ENCODE assay signal across 10 cellular contexts in genomic region chr2:113218283-113219091, GRCh38. TPM values are rescaled to one million over a fixed set of nuclear protein-coding genes. Genes with fewer than 3 reads are reported as not detected.
DNase-seq lines count a peak whose midpoint lies in the region; ATAC-seq and TF ChIP-seq lines count a peak whose summit lies in the region.
"Had no signal": no experiment of that assay in that cellular context is flagged by ENCODE, and none has a peak within 500 bp of the region (broad histone marks: within the 10 kb centered on the region; RNA-seq: fewer than 3 reads in every experiment).

No MANE protein-coding gene starts in this region.

- H3K4me1 Mint-ChIP-seq in CD14-positive monocyte (peaks cover 40% of the 10 kb centered on the region), osteocyte (ENCODE audit: unreplicated experiment) (peaks cover 64% of the 10 kb centered on the region)
- H3K4me1 Mint-ChIP-seq in activated naive CD4-positive, alpha-beta T cell treated with anti-CD3 and anti-CD28 coated beads, Interleukin-2, amount 10 ng/mL, durations not matched to agents 7 days and 5 days = peaks cover 33% of the 10 kb centered on the region

- H3K36me3 Mint-ChIP-seq in CD14-positive monocyte = peaks cover 1 to 2% of the 10 kb centered on the region in 2 donors
- H3K36me3 Mint-ChIP-seq in osteocyte (ENCODE audit: unreplicated experiment) = no peaks in the 10 kb centered on the region
- H3K36me3 Mint-ChIP-seq in activated naive CD4-positive, alpha-beta T cell treated with anti-CD3 and anti-CD28 coated beads, Interleukin-2, amount 10 ng/mL, durations not matched to agents 7 days and 5 days = no peaks in the 10 kb centered on the region
- H3K36me3 Mint-ChIP-seq: natural killer cell had no signal

- H3K27ac Mint-ChIP-seq in CD14-positive monocyte (peak overlapping the region; percentile 1 to 96 (median 89)), osteocyte (ENCODE audit: unreplicated experiment) (peak overlapping the region; percentile 93)
- H3K27ac Mint-ChIP-seq in activated naive CD4-positive, alpha-beta T cell treated with anti-CD3 and anti-CD28 coated beads, Interleukin-2, amount 10 ng/mL, durations not matched to agents 7 days and 5 days = no peak overlapping the region

- H3K9me3 Mint-ChIP-seq in CD14-positive monocyte (peaks cover 0 to 1% (median 0%) of the 10 kb centered on the region in 7 donors), osteocyte (ENCODE audit: unreplicated experiment) (no peaks in the 10 kb centered on the region)
- H3K9me3 Mint-ChIP-seq in activated naive CD4-positive, alpha-beta T cell treated with anti-CD3 and anti-CD28 coated beads, Interleukin-2, amount 10 ng/mL, durations not matched to agents 7 days and 5 days = no peaks in the 10 kb centered on the region
- H3K9me3 Mint-ChIP-seq: natural killer cell had no signal

- TF ChIP-seq CTCF in CD14-positive monocyte (IDR thresholded peaks at IDR 0.05) (no peak), NB4 (IDR thresholded peaks at IDR 0.05; ENCODE audit: low read depth, low read length) (no peak), osteocyte (IDR thresholded peaks at IDR 0.05) (no peak)

- peak overlapping the region in 1 of 2 donors; percentile 71 for H3K4me3 Mint-ChIP-seq in CD14-positive monocyte
- no peak overlapping the region for H3K4me3 Mint-ChIP-seq in osteocyte (ENCODE audit: unreplicated experiment)
- H3K4me3 Mint-ChIP-seq in activated naive CD4-positive, alpha-beta T cell treated with anti-CD3 and anti-CD28 coated beads, Interleukin-2, amount 10 ng/mL, durations not matched to agents 7 days and 5 days = no peak overlapping the region
- H3K4me3 Mint-ChIP-seq: natural killer cell had no signal

- H3K9me3 ChIP-seq in MG63 = no peaks in the 10 kb centered on the region

- DNase-seq in CD14-positive monocyte (ENCODE audit: low spot score) (peak; percentile 85), NB4 (ENCODE audit: low read depth) (peak; percentile 47), foreskin melanocyte (peak; percentile 74), osteocyte (ENCODE audit: extremely low spot score, unreplicated experiment) (no peak), amniotic stem cell (lab: John Stamatoyannopoulos, UW) (no peak), MG63 (no peak)
- no peak for DNase-seq in activated naive CD4-positive, alpha-beta T cell treated with anti-CD3 and anti-CD28 coated beads, Interleukin-2, amount 10 ng/mL, durations not matched to agents 7 days and 5 days
- DNase-seq: activated CD4-positive, alpha-beta T cell treated with anti-CD3 and anti-CD28 coated beads, Interleukin-2, amount 50 U/mL, for 48 hours; natural killer cell had no signal

- no peaks in the 10 kb centered on the region for H3K27me3 ChIP-seq in MG63

- H3K27me3 Mint-ChIP-seq in CD14-positive monocyte (ENCODE audit: low read depth in 3 of 3) (peaks cover 0 to 6% (median 2%) of the 10 kb centered on the region in 3 donors), osteocyte (ENCODE audit: unreplicated experiment) (no peaks in the 10 kb centered on the region)
- H3K27me3 Mint-ChIP-seq in activated naive CD4-positive, alpha-beta T cell treated with anti-CD3 and anti-CD28 coated beads, Interleukin-2, amount 10 ng/mL, durations not matched to agents 7 days and 5 days = peaks cover 31% of the 10 kb centered on the region

- CTCF ChIA-PET in activated naive CD4-positive, alpha-beta T cell treated with anti-CD3 and anti-CD28 coated beads, Interleukin-2, amount 10 ng/mL, durations not matched to agents 7 days and 5 days (lab: Charles Lee) = interaction anchor here (1.0 to 3.7 kb wide), 2 partner anchors 14 to 138 kb away, joined by 4 to 12 read pairs; no protein-coding TSS in a partner anchor

- intact Hi-C loops in CD14-positive monocyte (cut with micrococcal nuclease) = no loop called here

- no peak for ATAC-seq in GM19324 (IDR thresholded peaks at IDR 0.05; ENCODE audit: low FRiP score, unreplicated experiment)

- H3K4me3 ChIP-seq in NB4 (ENCODE audit: low read depth, low read length) = no peak overlapping the region
- H3K4me3 ChIP-seq in MG63 = no peak overlapping the region

- TF ChIP-seq POLR2A in NB4 (IDR thresholded peaks at IDR 0.05; ENCODE audit: extremely low read depth, insufficient read length) = no peak

- H3K36me3 ChIP-seq in MG63 = no peaks in the 10 kb centered on the region

RNA-seq across cellular contexts. Expression of gene PSD4, which starts 44.7 kb away (rescaled TPM):
- polyA plus RNA-seq in CD14-positive monocyte = 10 to 100 TPM; 11.0 to 18.2 TPM
- 6.3 and 8.9 TPM in 2 replicates for total RNA-seq in osteocyte
- total RNA-seq in MG63 (2014; rRNA removed; shearing (Covaris generic); ENCODE audit: low replicate concordance) = 0.16 and 0.59 TPM in 2 replicates

Comparison
In these comparisons a context has a peak if more than half of its experiments do, and no peak if none do; other contexts are left out.
1. DNase-seq: peak in CD14-positive monocyte (single experiment), NB4 (single experiment) and foreskin melanocyte (single experiment); none in osteocyte (single experiment), amniotic stem cell (single experiment), activated naive CD4-positive, alpha-beta T cell treated with anti-CD3 and anti-CD28 coated beads, Interleukin-2, amount 10 ng/mL, durations not matched to agents 7 days and 5 days (single experiment) and MG63 (single experiment).